8 cellular contexts compared by ENCODE assay signal in the genomic region with DNA sequence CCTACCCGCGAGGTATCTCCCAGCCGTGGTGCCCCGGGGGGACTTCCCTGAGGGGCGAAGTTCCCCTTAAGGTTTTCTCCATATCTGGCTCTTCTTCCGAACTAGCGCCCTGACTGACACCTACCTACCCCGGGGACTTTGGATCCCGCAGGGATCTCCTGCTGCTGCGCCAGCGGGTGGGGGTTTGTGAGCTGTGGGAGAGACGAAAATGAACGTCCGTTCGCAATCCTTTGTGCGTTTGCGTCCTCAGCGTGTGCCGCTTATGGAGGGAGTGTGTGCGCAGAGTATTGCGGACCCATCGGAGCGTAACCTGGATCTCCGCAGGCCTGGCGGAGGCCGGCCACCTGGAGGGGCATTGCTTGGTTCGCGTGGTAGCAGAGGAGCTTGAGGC. TPM values are rescaled to one million over a fixed set of nuclear protein-coding genes. Genes with fewer than 3 reads are reported as not detected.
DNase-seq lines count a peak whose midpoint lies in the region; ATAC-seq and TF ChIP-seq lines count a peak whose summit lies in the region.

No MANE protein-coding gene starts in this region.

- peak overlapping the region; percentile 91 for H3K27ac Mint-ChIP-seq in T-helper 1 cell treated with Interleukin-12 subunit alpha and Interleukin-12 subunit beta and Interleukin-4 antibody, amounts not matched to agents 30 μg/mL and 1 μg/mL, for 36 hours
- peak overlapping the region; percentile 91 to 95 for H3K27ac Mint-ChIP-seq in effector memory CD8-positive, alpha-beta T cell

- peak overlapping the region; percentile 30 for H3K18ac ChIP-seq in IMR-90 (ENCODE audit: low read depth, low read length)
- peak overlapping the region; percentile 9 to 87 for H3K18ac ChIP-seq in mesenchymal stem cell (ENCODE audit: low read depth in 1 of 2, low read length in 2 of 2)

- H3K4me3 ChIP-seq in IMR-90 (ENCODE audit: insufficient read depth, low read depth, low read length) (peak overlapping the region; percentile 93), mesenchymal stem cell (ENCODE audit: insufficient read depth in 1 of 2, low read depth in 1 of 2, low read length in 2 of 2) (peak overlapping the region; percentile 84 to 90)

- H2BK15ac ChIP-seq in IMR-90 (ENCODE audit: low read depth, low read length) (peak overlapping the region; percentile 36; the same call in 1 of the 3 replicates), mesenchymal stem cell (ENCODE audit: low read depth, poor library complexity, severe bottlenecking) (no peak overlapping the region)

- in situ Hi-C loops in IMR-90 (cut with MboI; ENCODE audit: low sequenced_read_pairs): no loop called here

- H2BK20ac ChIP-seq in IMR-90 (ENCODE audit: low read depth, low read length): no peak overlapping the region

- H4K20me1 ChIP-seq in IMR-90 (ENCODE audit: insufficient read depth, low read length): peaks cover 16% of the 10 kb centered on the region; the same call in 1 of the 2 replicates

- TF ChIP-seq CTCF in IMR-90 (conservative IDR thresholded peaks at IDR 0.05; ENCODE audit: low read depth, low read length): no peak

- peak overlapping the region; percentile 75 for H2AK9ac ChIP-seq in IMR-90 (replicated peaks; ENCODE audit: low read depth, low read length, poor library complexity)

- H3K4ac ChIP-seq in IMR-90 (ENCODE audit: low read depth, low read length) (peak overlapping the region; percentile 94), mesenchymal stem cell (ENCODE audit: low read depth in 1 of 2, low read length in 2 of 2) (peak overlapping the region in 1 of 2 experiments; percentile 30)

- no peaks in the 10 kb centered on the region for H3K27me3 Mint-ChIP-seq in T-helper 1 cell treated with Interleukin-12 subunit alpha and Interleukin-12 subunit beta and Interleukin-4 antibody, amounts not matched to agents 30 μg/mL and 1 μg/mL, for 36 hours (ENCODE audit: low read depth)
- H3K27me3 Mint-ChIP-seq in effector memory CD8-positive, alpha-beta T cell: no peaks in the 10 kb centered on the region

- ATAC-seq in GM21447 (IDR thresholded peaks at IDR 0.05; ENCODE audit: unreplicated experiment) (peak; percentile 40), IMR-90 (ENCODE audit: low read depth) (peak; percentile 39)
- ATAC-seq in effector memory CD8-positive, alpha-beta T cell (replicated peaks): peak; percentile 19

- CTCF ChIA-PET in IMR-90 (lab: Yijun Ruan, JAX): no interaction called here

- peak overlapping the region; percentile 81 to 97 for H4K8ac ChIP-seq in IMR-90 (ENCODE audit: low read depth in 2 of 2, low read length in 2 of 2)
- H4K8ac ChIP-seq in mesenchymal stem cell (ENCODE audit: low read length): peak overlapping the region; percentile 54

- H3K23ac ChIP-seq in IMR-90 (ENCODE audit: low read depth, low read length) (peak overlapping the region; percentile 68; the same call in 1 of the 2 replicates), mesenchymal stem cell (ENCODE audit: low read length in 2 of 2) (peak overlapping the region in 1 of 2 experiments; percentile 61)

- H2BK5ac ChIP-seq in IMR-90 (ENCODE audit: low read depth, low read length, poor library complexity, severe bottlenecking) (peak overlapping the region; percentile 95), mesenchymal stem cell (ENCODE audit: low read depth, low read length, poor library complexity, severe bottlenecking) (peak overlapping the region; percentile 0)

- dilution Hi-C loops in IMR-90 (cut with HindIII; ENCODE audit: low sequenced_read_pairs, unreplicated experiment): no loop called here

- POLR2A ChIA-PET in IMR-90 (lab: Charles Lee; ENCODE audit: unreplicated experiment): no interaction called here

- no peak for TF ChIP-seq POLR2A in IMR-90 (IDR thresholded peaks at IDR 0.05; ENCODE audit: low read depth, low read length)

- BruUV-seq in IMR-90 (replicated peaks; lab: Mats Ljungman, UMichigan): TSS peak; percentile 6

- no peaks in the 10 kb centered on the region for H3K9me3 Mint-ChIP-seq in T-helper 1 cell treated with Interleukin-12 subunit alpha and Interleukin-12 subunit beta and Interleukin-4 antibody, amounts not matched to agents 30 μg/mL and 1 μg/mL, for 36 hours
- no peaks in the 10 kb centered on the region for H3K9me3 Mint-ChIP-seq in effector memory CD8-positive, alpha-beta T cell

- peaks cover 9% of the 10 kb centered on the region for H3K36me3 ChIP-seq in IMR-90 (ENCODE audit: control insufficient read depth, insufficient read depth, low read length)
- peaks cover 4 to 47% of the 10 kb centered on the region in 2 experiments for H3K36me3 ChIP-seq in mesenchymal stem cell (ENCODE audit: control insufficient read depth in 1 of 2, insufficient read depth in 2 of 2, low read depth in 1 of 2, low read length in 2 of 2)

- intact Hi-C loops in IMR-90 (cut with micrococcal nuclease): no loop called here

- H3K27ac ChIP-seq in IMR-90 (ENCODE audit: insufficient read depth, low read length) (peak overlapping the region; percentile 96), mesenchymal stem cell (ENCODE audit: low read length, poor library complexity, severe bottlenecking) (peak overlapping the region; percentile 52), substantia nigra (ENCODE audit: low read depth, low read length, poor library complexity, severe bottlenecking) (peak overlapping the region; percentile 83)

- H3K79me1 ChIP-seq in IMR-90 (ENCODE audit: low read depth in 1 of 2, low read length in 2 of 2) (peaks cover 25 to 48% of the 10 kb centered on the region in 2 experiments), mesenchymal stem cell (replicated peaks; ENCODE audit: low read length, poor library complexity, severe bottlenecking) (peaks cover 13% of the 10 kb centered on the region)

- peak; percentile 72 for DNase-seq in D341Med (ENCODE audit: low spot score)
- peak; percentile 39 for DNase-seq in IMR-90
- peak in 1 of 3 experiments; percentile 8 for DNase-seq in effector memory CD8-positive, alpha-beta T cell
- peak; percentile 59 for DNase-seq in mesenchymal stem cell
- peak in 16 of 49 donors; percentile 7 to 58 (median 31) for DNase-seq in substantia nigra (lab: John Stamatoyannopoulos, UW)
- DNase-seq in NCI-H187 treated with DMSO at 0.1 percent for 48 hours (lab: John Stamatoyannopoulos, UW): no peak

- peak overlapping the region; percentile 84 for H4K5ac ChIP-seq in IMR-90 (ENCODE audit: low read depth, low read length)

- H3K4me1 ChIP-seq in IMR-90 (ENCODE audit: control insufficient read depth, insufficient read depth, low read length): peaks cover 4% of the 10 kb centered on the region; the same call in 1 of the 2 replicates
- peaks cover 6% of the 10 kb centered on the region for H3K4me1 ChIP-seq in mesenchymal stem cell (ENCODE audit: control insufficient read depth, insufficient read depth, low read depth, low read length)

- peak overlapping the region; percentile 24; the same call in 1 of the 2 replicates for H2BK120ac ChIP-seq in IMR-90 (ENCODE audit: low read depth, low read length)
- H2BK120ac ChIP-seq in mesenchymal stem cell (ENCODE audit: low read depth, low read length): peak overlapping the region; percentile 75

- no peak for TF ChIP-seq RAD21 in IMR-90 (IDR thresholded peaks at IDR 0.05; ENCODE audit: low read length)

- H2BK12ac ChIP-seq in mesenchymal stem cell (ENCODE audit: low read length in 2 of 2): peak overlapping the region in 1 of 2 experiments; percentile 71

- H2AK5ac ChIP-seq in IMR-90 (ENCODE audit: low read depth, low read length): peak overlapping the region; percentile 89
- peak overlapping the region; percentile 44 for H2AK5ac ChIP-seq in mesenchymal stem cell (ENCODE audit: low read length, severe bottlenecking)

- H3K4me1 Mint-ChIP-seq in T-helper 1 cell treated with Interleukin-12 subunit alpha and Interleukin-12 subunit beta and Interleukin-4 antibody, amounts not matched to agents 30 μg/mL and 1 μg/mL, for 36 hours (ENCODE audit: low read depth): peaks cover 36% of the 10 kb centered on the region
- peaks cover 19 to 20% of the 10 kb centered on the region in 2 donors for H3K4me1 Mint-ChIP-seq in effector memory CD8-positive, alpha-beta T cell (ENCODE audit: low read depth in 2 of 2)

- H3K4me2 ChIP-seq in IMR-90 (ENCODE audit: low read depth, low read length): peak overlapping the region; percentile 96
- peak overlapping the region; percentile 68 for H3K4me2 ChIP-seq in mesenchymal stem cell (ENCODE audit: low read length, poor library complexity, severe bottlenecking)

- H3K9ac ChIP-seq in IMR-90 (ENCODE audit: low read depth, low read length): peak overlapping the region; percentile 95
- peak overlapping the region; percentile 97 for H3K9ac ChIP-seq in mesenchymal stem cell (ENCODE audit: low read length)

- WGBS in IMR-90 (ENCODE audit: extremely low coverage in 2 of 2, insufficient read length in 1 of 2), 2 experiments: no CpG with 5 or more reads among the region's 28 CpGs
- WGBS in mesenchymal stem cell: under 1% methylated on average over 21 of the region's 28 CpGs

- peak overlapping the region; percentile 95 for H3K4me3 Mint-ChIP-seq in T-helper 1 cell treated with Interleukin-12 subunit alpha and Interleukin-12 subunit beta and Interleukin-4 antibody, amounts not matched to agents 30 μg/mL and 1 μg/mL, for 36 hours
- H3K4me3 Mint-ChIP-seq in effector memory CD8-positive, alpha-beta T cell: peak overlapping the region; percentile 85 to 98

- peak overlapping the region; percentile 96 for H2AFZ ChIP-seq in IMR-90 (replicated peaks; ENCODE audit: low read length, poor library complexity)
- H2AFZ ChIP-seq in mesenchymal stem cell (ENCODE audit: low read depth, low read length): peak overlapping the region; percentile 20

- peaks cover 18% of the 10 kb centered on the region for H3K9me1 ChIP-seq in IMR-90 (ENCODE audit: insufficient read depth, low read length)

- peaks cover 20% of the 10 kb centered on the region for H3K36me3 Mint-ChIP-seq in T-helper 1 cell treated with Interleukin-12 subunit alpha and Interleukin-12 subunit beta and Interleukin-4 antibody, amounts not matched to agents 30 μg/mL and 1 μg/mL, for 36 hours (ENCODE audit: low read depth)
- H3K36me3 Mint-ChIP-seq in effector memory CD8-positive, alpha-beta T cell (ENCODE audit: insufficient read depth): peaks cover 24% of the 10 kb centered on the region

- peak overlapping the region; percentile 92 for H4K91ac ChIP-seq in IMR-90 (ENCODE audit: insufficient read depth, low read depth, low read length)
- H4K91ac ChIP-seq in mesenchymal stem cell (ENCODE audit: low read length): peak overlapping the region; percentile 48

- H3K9me3 ChIP-seq in IMR-90 (ENCODE audit: control insufficient read depth, insufficient read depth, low read length): no peaks in the 10 kb centered on the region
- H3K9me3 ChIP-seq in mesenchymal stem cell (ENCODE audit: control insufficient read depth, low read length): no peaks in the 10 kb centered on the region

- peak overlapping the region; percentile 66; the same call in 1 of the 2 replicates for H3K56ac ChIP-seq in IMR-90 (ENCODE audit: extremely low read depth, insufficient read depth, low read length)

- peak overlapping the region; percentile 97 for H3K14ac ChIP-seq in IMR-90 (replicated peaks; ENCODE audit: low read depth, low read length)
- peak overlapping the region; percentile 47 to 90 for H3K14ac ChIP-seq in mesenchymal stem cell (ENCODE audit: low read length in 2 of 2)

- no peaks in the 10 kb centered on the region for H3K27me3 ChIP-seq in IMR-90 (ENCODE audit: control insufficient read depth, insufficient read depth, low read length)
- H3K27me3 ChIP-seq in mesenchymal stem cell (ENCODE audit: control insufficient read depth in 1 of 2, insufficient read depth in 1 of 2, low read length in 2 of 2): no peaks in the 10 kb centered on the region

RNA-seq across cellular contexts. Expression of a gene that starts 0.6 kb away (rescaled TPM):
- total RNA-seq in IMR-90 (2012; rRNA removed): 43.3 and 45.2 TPM in 2 replicates
- polyA plus RNA-seq in IMR-90 (2012; rRNA removed): 22.4 and 24.5 TPM in 2 replicates
- 18.6 and 22.9 TPM in 2 replicates for polyA plus RNA-seq in IMR-90 (2012; cell fraction: cytosol; rRNA removed)
- 11.2 and 17.7 TPM in 2 replicates for polyA plus RNA-seq in IMR-90 (2012; cell fraction: nucleus; rRNA removed; ENCODE audit: low replicate concordance)
- 38.5 TPM for polyA plus RNA-seq in mesenchymal stem cell (2013, experiment 1 of 2)
- polyA plus RNA-seq in mesenchymal stem cell (2013, experiment 2 of 2): 39.9 TPM
